Comparison of ENCODE assay signal across 20 cellular contexts in genomic region chr14:40911161-40911560, GRCh38.
DNase-seq lines count a peak whose midpoint lies in the region; ATAC-seq and FAIRE-seq lines count a peak whose summit lies in the region.
"Had no signal": no experiment of that assay in that cellular context is flagged by ENCODE, and none has a peak within 500 bp of the region (broad histone marks: within the 10 kb centered on the region; RNA-seq: fewer than 3 reads in every experiment).

No MANE protein-coding gene starts in this region.

- H2BK120ac ChIP-seq in mesendoderm (ENCODE audit: low read depth, low read length) = no peak overlapping the region

- peak; percentile 89 for FAIRE-seq in HTR-8/SVneo (lab: Jason Lieb, UNC)
- FAIRE-seq: GM12891, GM18507, H1 had no signal

- no peak overlapping the region for H4K5ac ChIP-seq in mesendoderm (ENCODE audit: low read length)

- no CpG with 5 or more reads among the region's 4 CpGs for whole genome bisulfite sequencing in mesendoderm (ENCODE audit: extremely low coverage, insufficient coverage, low lambda C conversion rate)

- no peak overlapping the region for H3K27ac ChIP-seq in mesendoderm (ENCODE audit: low read depth, low read length)
- H3K27ac ChIP-seq: BLaER1, C4-2B, GM23248 had no signal

- H3K79me1 ChIP-seq in mesendoderm (ENCODE audit: low read length) = no peaks in the 10 kb centered on the region

- no peak overlapping the region for H2BK15ac ChIP-seq in mesendoderm (replicated peaks; ENCODE audit: low read depth)

- ATAC-seq in GM18520 (IDR thresholded peaks at IDR 0.05; ENCODE audit: unreplicated experiment) = no peak
- ATAC-seq in GM19397 (IDR thresholded peaks at IDR 0.05; ENCODE audit: unreplicated experiment) = no peak
- ATAC-seq: CD8-positive, alpha-beta T cell had no signal

- no peak overlapping the region for H3K4ac ChIP-seq in mesendoderm (ENCODE audit: low read depth, low read length)

- H3K23ac ChIP-seq in mesendoderm (ENCODE audit: low read length) = no peak overlapping the region

- no peak overlapping the region for H2BK5ac ChIP-seq in mesendoderm (ENCODE audit: low read length)

- H3K56ac ChIP-seq in mesendoderm (ENCODE audit: low read length) = no peak overlapping the region

- no peaks in the 10 kb centered on the region for H3K36me3 ChIP-seq in mesendoderm (ENCODE audit: control insufficient read depth, insufficient read depth, low read length)
- H3K36me3 ChIP-seq: BLaER1 had no signal

- no peak overlapping the region for H3K4me3 ChIP-seq in mesendoderm (ENCODE audit: low read length)
- H3K4me3 ChIP-seq: BLaER1, GM23248 had no signal

- H3K9ac ChIP-seq in mesendoderm (ENCODE audit: low read length) = no peak overlapping the region
- H3K9ac ChIP-seq: BLaER1, GM23248 had no signal

- DNase-seq in HTR-8/SVneo (ENCODE audit: insufficient read length, low spot score) (no peak), mesendoderm (peak; percentile 79), renal cortical epithelial cell (ENCODE audit: low read depth) (peak; percentile 1), T1000 (lab: John Stamatoyannopoulos, UW) (no peak)
- DNase-seq: Caco-2; CD4-positive, CD25-positive, alpha-beta regulatory T cell; CD8-positive, alpha-beta T cell; DMS53; DMS79 treated with DMSO at 0.1 percent for 48 hours; GF-D8; GM23248; H7; HCEC 1CT had no signal

- no peak overlapping the region for H3K4me2 ChIP-seq in mesendoderm (ENCODE audit: low read length)
- H3K4me2 ChIP-seq: BLaER1 had no signal

- H3K4me1 ChIP-seq in mesendoderm (ENCODE audit: control insufficient read depth, low read depth, low read length) = no peaks in the 10 kb centered on the region
- H3K4me1 ChIP-seq: BLaER1 had no signal

- H3K79me2 ChIP-seq in mesendoderm (ENCODE audit: control insufficient read depth, insufficient read depth, low read length) = no peaks in the 10 kb centered on the region

- no peak overlapping the region for H4K8ac ChIP-seq in mesendoderm (ENCODE audit: low read depth, low read length)

- H2AK5ac ChIP-seq in mesendoderm (ENCODE audit: low read length) = no peak overlapping the region

- H3K27me3 ChIP-seq in mesendoderm (ENCODE audit: insufficient read depth, low read length, poor library complexity) = no peaks in the 10 kb centered on the region
- H3K27me3 ChIP-seq: BLaER1 had no signal

- H3K18ac ChIP-seq in mesendoderm (ENCODE audit: low read length) = no peak overlapping the region

Comparison
In these comparisons a context has a peak if more than half of its experiments do, and no peak if none do; other contexts are left out.
1. DNase-seq: peak in mesendoderm (single experiment) and renal cortical epithelial cell (single experiment); none in HTR-8/SVneo (single experiment) and T1000 (single experiment).